Comparison of ENCODE assay signal across 1 cellular context in the genomic region with DNA sequence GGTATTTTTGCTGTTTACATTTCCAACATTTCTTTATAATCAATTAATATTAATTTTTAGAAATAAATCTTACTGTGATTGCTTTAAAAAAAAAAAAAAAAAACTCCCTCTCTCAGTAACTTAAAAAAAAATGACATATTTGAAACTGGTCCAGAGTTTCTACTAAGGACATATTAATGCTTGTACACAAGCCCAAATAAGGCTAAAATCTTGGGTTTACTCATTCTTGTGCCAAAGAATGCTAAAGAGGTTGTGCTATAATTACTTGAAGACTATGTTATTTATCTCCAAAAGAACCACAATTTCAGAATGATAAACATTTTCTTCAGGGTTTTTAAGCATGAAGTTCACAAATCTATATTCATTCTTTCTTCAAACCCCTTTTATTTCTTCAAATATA.
TF ChIP-seq lines count a peak whose summit lies in the region.

No MANE protein-coding gene starts in this region.

TF ChIP-seq in IMR-90, 13 proteins besides CTCF, POLR2A, EP300 and RAD21 (continued from another document):
- no peak for TF ChIP-seq RCOR1 (IDR thresholded peaks at IDR 0.05; ENCODE audit: insufficient replicate concordance, low read length)
